21 cellular contexts compared by ENCODE assay signal in the genomic region with DNA sequence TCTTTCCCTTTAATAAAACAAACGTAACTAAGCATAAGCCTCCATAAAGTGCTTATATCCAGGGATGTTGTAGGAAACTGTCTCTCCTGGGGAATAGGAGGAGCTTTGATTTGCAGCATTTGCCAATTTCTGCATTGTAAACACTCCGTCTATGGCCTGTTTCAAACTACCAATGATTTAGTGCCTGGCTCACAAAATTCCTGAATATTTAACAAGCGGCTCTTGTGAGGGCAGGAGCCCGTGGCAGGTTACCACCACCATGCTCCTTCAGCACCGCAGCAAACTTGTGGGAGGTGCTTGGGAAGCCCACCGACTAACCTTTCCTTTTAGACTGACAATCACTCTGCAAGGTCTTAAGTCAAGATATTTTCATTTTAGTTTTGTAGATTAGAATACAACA.
DNase-seq lines count a peak whose midpoint lies in the region; ATAC-seq and TF ChIP-seq lines count a peak whose summit lies in the region.
"Had no signal": no experiment of that assay in that cellular context is flagged by ENCODE, and none has a peak within 500 bp of the region (broad histone marks: within the 10 kb centered on the region; RNA-seq: fewer than 3 reads in every experiment).

No MANE protein-coding gene starts in this region.

- H3K27ac ChIP-seq in C4-2B = peak overlapping the region; percentile 8; the same call in 1 of the 2 replicates
- peak overlapping the region; percentile 26; the same call in 1 of the 2 replicates for H3K27ac ChIP-seq in VCaP
- H3K27ac ChIP-seq in body of pancreas = no peak overlapping the region
- H3K27ac ChIP-seq in coronary artery = no peak overlapping the region
- H3K27ac ChIP-seq: A549; BLaER1 treated with 17β-estradiol and CSF1 and Interleukin-3, amounts not matched to agents 10 nM and 100 nM had no signal

- no peaks in the 10 kb centered on the region for H3K36me3 ChIP-seq in body of pancreas (replicated peaks in 1 of 2; ENCODE audit: insufficient read depth in 1 of 2, low read depth in 2 of 2)
- H3K36me3 ChIP-seq: BE2C; BLaER1 treated with 17β-estradiol and CSF1 and Interleukin-3, amounts not matched to agents 10 nM and 100 nM had no signal

- no peaks in the 10 kb centered on the region for H3K27me3 ChIP-seq in body of pancreas
- H3K27me3 ChIP-seq: BE2C; BLaER1 treated with 17β-estradiol and CSF1 and Interleukin-3, amounts not matched to agents 10 nM and 100 nM had no signal

- peaks cover 3% of the 10 kb centered on the region for H3K9me3 Mint-ChIP-seq in mesothelial cell of epicardium
- H3K9me3 Mint-ChIP-seq: H9 had no signal

- peak overlapping the region; percentile 81 for H3K27ac Mint-ChIP-seq in mesothelial cell of epicardium
- H3K27ac Mint-ChIP-seq: CD4-positive, alpha-beta memory T cell; GM23338; H9 had no signal

- DNase-seq in mesothelial cell of epicardium (ENCODE audit: low spot score in 2 of 2, unreplicated experiment in 2 of 2) (no peak), body of pancreas (no peak), germinal center (ENCODE audit: low spot score) (no peak), coronary artery (ENCODE audit: low spot score) (no peak)
- DNase-seq: 8988T; ACHN; AML-193; BE2C; Calu3; CD4-positive, alpha-beta memory T cell; COR-L47; DMS53; DMS79 treated with DMSO at 0.1 percent for 48 hours; GF-D8; H9 had no signal

- no peak for ATAC-seq in body of pancreas
- ATAC-seq: A549, GM23338, HCT116 had no signal

- H3K27me3 Mint-ChIP-seq in mesothelial cell of epicardium (ENCODE audit: low read depth) = no peaks in the 10 kb centered on the region
- H3K27me3 Mint-ChIP-seq: CD4-positive, alpha-beta memory T cell had no signal

- peak overlapping the region; percentile 9 for H3K4me3 Mint-ChIP-seq in mesothelial cell of epicardium
- H3K4me3 Mint-ChIP-seq: CD4-positive, alpha-beta memory T cell; GM23338; H9 had no signal

- H3K4me1 ChIP-seq in body of pancreas = peaks cover 19% of the 10 kb centered on the region
- H3K4me1 ChIP-seq: A549; BE2C; BLaER1 treated with 17β-estradiol and CSF1 and Interleukin-3, amounts not matched to agents 10 nM and 100 nM had no signal

- peaks cover 39% of the 10 kb centered on the region for H3K4me1 Mint-ChIP-seq in mesothelial cell of epicardium
- H3K4me1 Mint-ChIP-seq: CD4-positive, alpha-beta memory T cell; GM23338; H9 had no signal

- no peaks in the 10 kb centered on the region for H3K9me3 ChIP-seq in body of pancreas
- H3K9me3 ChIP-seq: BE2C; BLaER1 treated with 17β-estradiol and CSF1 and Interleukin-3, amounts not matched to agents 10 nM and 100 nM had no signal

- no peak overlapping the region for H3K4me3 ChIP-seq in body of pancreas
- no peak overlapping the region for H3K4me3 ChIP-seq in coronary artery
- H3K4me3 ChIP-seq: A549; BLaER1 treated with 17β-estradiol and CSF1 and Interleukin-3, amounts not matched to agents 10 nM and 100 nM; GM23338 had no signal

- 85% methylated on average over 6 of the region's 6 CpGs for WGBS in body of pancreas, 2 donors

- TF ChIP-seq CTCF in C4-2B (conservative IDR thresholded peaks at IDR 0.05) (no peak), VCaP (conservative IDR thresholded peaks at IDR 0.05) (no peak), mesothelial cell of epicardium (IDR thresholded peaks at IDR 0.05; ENCODE audit: unreplicated experiment) (no peak), body of pancreas (IDR thresholded peaks at IDR 0.05) (no peak), coronary artery (IDR thresholded peaks at IDR 0.05) (no peak)

- intact Hi-C loops in body of pancreas (cut with DNase I) = no loop called here

- TF ChIP-seq POLR2A in body of pancreas (IDR thresholded peaks at IDR 0.05) = no peak

- H3K36me3 Mint-ChIP-seq in mesothelial cell of epicardium = no peaks in the 10 kb centered on the region
- H3K36me3 Mint-ChIP-seq: CD4-positive, alpha-beta memory T cell had no signal

Comparison
In these comparisons a context has a peak if more than half of its experiments do, and no peak if none do; other contexts are left out.
1. H3K27ac ChIP-seq: peak in C4-2B (single experiment) and VCaP (single experiment); none in body of pancreas (0 of 4) and coronary artery (0 of 2).